Comparison of ENCODE assay signal across 4 cellular contexts in the genomic region with DNA sequence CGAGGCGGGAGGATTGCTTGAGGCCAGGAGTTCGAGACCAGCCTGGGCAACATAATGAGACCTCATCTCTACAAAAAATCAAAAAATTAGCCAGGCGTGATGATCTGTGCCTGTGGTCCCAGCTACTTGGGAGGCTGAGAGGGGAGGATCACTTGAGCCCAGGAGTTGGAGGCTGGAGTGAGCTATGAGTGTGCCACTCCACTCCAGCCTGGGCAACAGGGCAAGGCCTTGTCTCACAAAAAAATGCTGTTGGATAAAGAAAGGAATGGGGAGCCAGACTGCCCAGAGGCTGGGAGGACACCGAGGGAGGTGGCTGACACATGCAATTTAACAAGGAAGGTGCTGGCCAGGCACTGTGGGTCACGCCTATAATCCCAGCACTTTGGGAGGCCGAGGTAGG. TPM values are rescaled to one million over a fixed set of nuclear protein-coding genes. Genes with fewer than 3 reads are reported as not detected.
"Had no signal": no experiment of that assay in that cellular context is flagged by ENCODE, and none has a peak within 500 bp of the region (broad histone marks: within the 10 kb centered on the region; RNA-seq: fewer than 3 reads in every experiment).

No MANE protein-coding gene starts in this region.

RNA-seq across cellular contexts. Expression of a gene that starts 47.5 kb away (rescaled TPM):
- total RNA-seq: activated naive CD4-positive, alpha-beta T cell treated with anti-CD3 and anti-CD28 coated beads for 36 hours; activated T-helper 1 cell treated with anti-CD3 and anti-CD28 coated beads, Interleukin-12 subunit alpha, Interleukin-12 subunit beta, Interleukin-2, Interleukin-4 antibody, amounts not matched to agents 30 ng/mL and 10 ng/mL and 1 ng/mL, durations not matched to agents 14 hours and 24 hours and 36 hours; MCF 10A; SK-MEL-5 had no signal
